In the genomic region with DNA sequence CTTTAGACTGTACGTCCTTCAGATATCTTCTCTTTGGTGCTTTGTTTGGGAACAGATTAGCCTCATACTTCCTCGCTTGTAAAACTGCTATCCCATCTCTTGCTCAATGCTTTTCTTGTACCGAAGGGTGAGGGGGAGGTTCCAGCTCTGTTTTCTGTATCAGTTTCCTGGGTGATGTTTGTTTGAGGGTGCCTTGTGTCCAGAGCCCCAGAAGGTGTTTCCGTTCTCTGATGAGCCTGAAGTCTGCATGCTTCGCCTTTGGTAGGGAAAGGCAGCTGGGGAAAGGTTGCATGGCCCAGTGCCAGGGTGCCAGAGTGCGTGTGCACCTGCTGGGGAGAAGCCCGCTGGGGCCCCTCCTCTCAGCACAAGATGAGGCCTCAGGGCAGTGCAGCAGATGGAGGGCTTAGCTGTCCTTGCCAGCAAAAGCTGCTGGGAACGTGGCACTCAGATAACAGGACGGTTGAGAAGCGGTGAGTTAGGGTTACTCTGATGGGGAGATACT, we compare ENCODE assay signal across 13 cellular contexts.
A peak's percentile ranks its signal among the peaks of the same experiment; 100 is the strongest.
DNase-seq lines count a peak whose midpoint lies in the region; ATAC-seq and TF ChIP-seq lines count a peak whose summit lies in the region.
"Had no signal": no experiment of that assay in that cellular context is flagged by ENCODE, and none has a peak within 500 bp of the region (broad histone marks: within the 10 kb centered on the region; RNA-seq: fewer than 3 reads in every experiment).

No MANE protein-coding gene starts in this region.

- no peaks in the 10 kb centered on the region for H3K27me3 Mint-ChIP-seq in neural crest cell (ENCODE audit: low read depth)

- H3K4me1 ChIP-seq in HEK293 (ENCODE audit: control insufficient read depth, insufficient read depth, low read length): no peaks in the 10 kb centered on the region

- H3K27ac ChIP-seq in HEK293 (ENCODE audit: extremely low read depth, low read depth, low read length): no peak overlapping the region
- H3K27ac ChIP-seq: left lung, VCaP had no signal

- TF ChIP-seq CTCF in HEK293 (tag by site-specific recombination; IDR thresholded peaks at IDR 0.05) (no peak), neural crest cell (conservative IDR thresholded peaks at IDR 0.05) (no peak)

- H3K4me1 Mint-ChIP-seq in neural crest cell: peaks cover 44% of the 10 kb centered on the region

- H3K27ac Mint-ChIP-seq in neural crest cell (ENCODE audit: unreplicated experiment): peak overlapping the region; percentile 52
- H3K27ac Mint-ChIP-seq: activated T-cell treated with anti-CD3 and anti-CD28 coated beads, Interleukin-2, amount 50 U/mL, for 72 hours had no signal

- CTCF ChIA-PET in HEK293 (lab: Yijun Ruan, JAX): no interaction called here

- peaks cover 4% of the 10 kb centered on the region for H3K9me3 Mint-ChIP-seq in neural crest cell

- peaks cover 17% of the 10 kb centered on the region for H3K36me3 Mint-ChIP-seq in neural crest cell (ENCODE audit: low read depth)

- DNase-seq in NCI-H187 treated with DMSO at 0.1 percent for 48 hours (lab: John Stamatoyannopoulos, UW): peak; percentile 8
- DNase-seq in SHP77 (lab: John Stamatoyannopoulos, UW): peak; percentile 73 to 74
- DNase-seq in neural crest cell (ENCODE audit: low read depth, low spot score): no peak
- no peak for DNase-seq in HPDE6-E6E7 (ENCODE audit: extremely low spot score)
- DNase-seq in SK-N-DZ (ENCODE audit: low spot score): no peak
- DNase-seq: activated T-cell treated with anti-CD3 and anti-CD28 coated beads, Interleukin-2, amount 50 U/mL, for 72 hours; KBM-7; left lung; posterior cingulate gyrus had no signal

- POLR2A ChIA-PET in HEK293 (lab: Yijun Ruan, JAX): no interaction called here

- ATAC-seq in HG03039 (IDR thresholded peaks at IDR 0.05; ENCODE audit: unreplicated experiment): no peak
- ATAC-seq: activated T-cell treated with anti-CD3 and anti-CD28 coated beads, Interleukin-2, amount 50 U/mL, for 72 hours; left lung; Panc1 had no signal

- H3K4me3 Mint-ChIP-seq in neural crest cell: no peak overlapping the region
- H3K4me3 Mint-ChIP-seq: activated T-cell treated with anti-CD3 and anti-CD28 coated beads, Interleukin-2, amount 50 U/mL, for 72 hours had no signal

- H3K36me3 ChIP-seq in HEK293 (ENCODE audit: control insufficient read depth in 2 of 2, insufficient read depth in 1 of 2, low read length in 2 of 2): no peaks in the 10 kb centered on the region
- H3K36me3 ChIP-seq: left lung had no signal

- no peak overlapping the region for H3K4me3 ChIP-seq in HEK293 (ENCODE audit: low read depth, low read length)
- H3K4me3 ChIP-seq: left lung had no signal

- H3K9me3 ChIP-seq in HEK293 (ENCODE audit: control insufficient read depth, insufficient read depth, low read depth, low read length): no peaks in the 10 kb centered on the region
- H3K9me3 ChIP-seq: left lung had no signal

TF ChIP-seq in HEK293, 187 proteins besides CTCF, POLR2A, EP300 and RAD21:
- no peak for TF ChIP-seq ZNF792 (tag by site-specific recombination; IDR thresholded peaks at IDR 0.05)
- peak; percentile 13; the same call in 1 of the 2 replicates for TF ChIP-seq ZNF423 (tag by site-specific recombination; IDR thresholded peaks at IDR 0.05)
- no peak for TF ChIP-seq ZNF354C (tag by site-specific recombination; IDR thresholded peaks at IDR 0.05; ENCODE audit: borderline replicate concordance, low read depth)
- TF ChIP-seq ZIC2 (tag by site-specific recombination; IDR thresholded peaks at IDR 0.05): peak; percentile 72
- TF ChIP-seq ZNF121 (tag by site-specific recombination; IDR thresholded peaks at IDR 0.05): no peak
- TF ChIP-seq MEIS1 (CRISPR knock-in tag; IDR thresholded peaks at IDR 0.05; ENCODE audit: borderline replicate concordance): no peak
- TF ChIP-seq GFI1B (tag by site-specific recombination; IDR thresholded peaks at IDR 0.05): no peak
- TF ChIP-seq, protein P1, sequence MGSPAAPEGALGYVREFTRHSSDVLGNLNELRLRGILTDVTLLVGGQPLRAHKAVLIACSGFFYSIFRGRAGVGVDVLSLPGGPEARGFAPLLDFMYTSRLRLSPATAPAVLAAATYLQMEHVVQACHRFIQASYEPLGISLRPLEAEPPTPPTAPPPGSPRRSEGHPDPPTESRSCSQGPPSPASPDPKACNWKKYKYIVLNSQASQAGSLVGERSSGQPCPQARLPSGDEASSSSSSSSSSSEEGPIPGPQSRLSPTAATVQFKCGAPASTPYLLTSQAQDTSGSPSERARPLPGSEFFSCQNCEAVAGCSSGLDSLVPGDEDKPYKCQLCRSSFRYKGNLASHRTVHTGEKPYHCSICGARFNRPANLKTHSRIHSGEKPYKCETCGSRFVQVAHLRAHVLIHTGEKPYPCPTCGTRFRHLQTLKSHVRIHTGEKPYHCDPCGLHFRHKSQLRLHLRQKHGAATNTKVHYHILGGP (tag by site-specific recombination; IDR thresholded peaks at IDR 0.05): no peak
- TF ChIP-seq ZXDB (tag by site-specific recombination; IDR thresholded peaks at IDR 0.05): no peak

Comparison
In these comparisons a context has a peak if more than half of its experiments do, and no peak if none do; other contexts are left out.
1. DNase-seq: peak in NCI-H187 treated with DMSO at 0.1 percent for 48 hours (single experiment) and SHP77 (2 of 2); none in neural crest cell (single experiment), HPDE6-E6E7 (single experiment) and SK-N-DZ (single experiment).